Comparison of ENCODE assay signal across 2 cellular contexts in the genomic region with DNA sequence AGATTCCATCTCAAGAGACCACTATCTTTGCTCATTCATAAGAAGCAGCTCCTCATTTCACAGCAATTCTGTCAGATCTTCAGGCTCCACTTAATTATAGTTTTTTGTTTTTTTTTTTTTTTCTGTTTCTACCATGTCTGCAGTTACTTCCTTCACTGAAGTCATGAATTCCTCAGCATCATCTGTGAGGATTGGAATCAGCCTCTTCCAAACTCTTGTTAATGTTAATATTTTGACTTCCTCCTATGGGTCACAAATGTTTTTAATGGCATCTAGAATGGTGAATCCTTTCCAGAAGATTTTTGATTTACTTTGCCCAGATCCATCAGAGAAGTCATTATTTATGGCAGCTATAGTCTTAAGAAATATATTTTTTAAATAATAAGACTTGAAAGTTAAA.
TF ChIP-seq lines count a peak whose summit lies in the region.

No MANE protein-coding gene starts in this region.

TF ChIP-seq in SK-N-SH, 30 proteins besides CTCF, POLR2A, EP300 and RAD21:
- TF ChIP-seq FOXJ3 (CRISPR knock-in tag; IDR thresholded peaks at IDR 0.05) (no peak), NFIC (IDR thresholded peaks at IDR 0.05; ENCODE audit: borderline replicate concordance) (no peak), RCOR1 (IDR thresholded peaks at IDR 0.05; ENCODE audit: low read length) (no peak), FOSL2 (IDR thresholded peaks at IDR 0.05; ENCODE audit: borderline replicate concordance, low read depth) (0 out of 2 replicates have a peak, but pooled peaks have one; percentile 17), EZH2phosphoT487 (IDR thresholded peaks at IDR 0.05; ENCODE audit: borderline replicate concordance, low read depth) (no peak), TCF12 (IDR thresholded peaks at IDR 0.05) (0 out of 2 replicates have a peak, but pooled peaks have one; percentile 19)
- TF ChIP-seq, protein P1, sequence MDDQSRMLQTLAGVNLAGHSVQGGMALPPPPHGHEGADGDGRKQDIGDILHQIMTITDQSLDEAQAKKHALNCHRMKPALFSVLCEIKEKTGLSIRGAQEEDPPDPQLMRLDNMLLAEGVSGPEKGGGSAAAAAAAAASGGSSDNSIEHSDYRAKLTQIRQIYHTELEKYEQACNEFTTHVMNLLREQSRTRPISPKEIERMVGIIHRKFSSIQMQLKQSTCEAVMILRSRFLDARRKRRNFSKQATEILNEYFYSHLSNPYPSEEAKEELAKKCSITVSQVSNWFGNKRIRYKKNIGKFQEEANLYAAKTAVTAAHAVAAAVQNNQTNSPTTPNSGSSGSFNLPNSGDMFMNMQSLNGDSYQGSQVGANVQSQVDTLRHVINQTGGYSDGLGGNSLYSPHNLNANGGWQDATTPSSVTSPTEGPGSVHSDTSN (IDR thresholded peaks at IDR 0.05): peak; percentile 39; the same call in 1 of the 2 replicates
- TF ChIP-seq, protein P2, sequence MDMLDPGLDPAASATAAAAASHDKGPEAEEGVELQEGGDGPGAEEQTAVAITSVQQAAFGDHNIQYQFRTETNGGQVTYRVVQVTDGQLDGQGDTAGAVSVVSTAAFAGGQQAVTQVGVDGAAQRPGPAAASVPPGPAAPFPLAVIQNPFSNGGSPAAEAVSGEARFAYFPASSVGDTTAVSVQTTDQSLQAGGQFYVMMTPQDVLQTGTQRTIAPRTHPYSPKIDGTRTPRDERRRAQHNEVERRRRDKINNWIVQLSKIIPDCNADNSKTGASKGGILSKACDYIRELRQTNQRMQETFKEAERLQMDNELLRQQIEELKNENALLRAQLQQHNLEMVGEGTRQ (IDR thresholded peaks at IDR 0.05; ENCODE audit: borderline replicate concordance, low read depth, low read length): no peak

TF ChIP-seq in endothelial cell of umbilical vein, 7 proteins besides CTCF, POLR2A, EP300 and RAD21:
- peak; percentile 19 for TF ChIP-seq FOS (IDR thresholded peaks at IDR 0.05; ENCODE audit: borderline replicate concordance, insufficient read depth, low read length)
- TF ChIP-seq, protein P3, sequence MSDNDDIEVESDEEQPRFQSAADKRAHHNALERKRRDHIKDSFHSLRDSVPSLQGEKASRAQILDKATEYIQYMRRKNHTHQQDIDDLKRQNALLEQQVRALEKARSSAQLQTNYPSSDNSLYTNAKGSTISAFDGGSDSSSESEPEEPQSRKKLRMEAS (IDR thresholded peaks at IDR 0.05; ENCODE audit: insufficient read depth, insufficient read length): no peak
